ENCODE assay signal across 8 cellular contexts in the genomic region with DNA sequence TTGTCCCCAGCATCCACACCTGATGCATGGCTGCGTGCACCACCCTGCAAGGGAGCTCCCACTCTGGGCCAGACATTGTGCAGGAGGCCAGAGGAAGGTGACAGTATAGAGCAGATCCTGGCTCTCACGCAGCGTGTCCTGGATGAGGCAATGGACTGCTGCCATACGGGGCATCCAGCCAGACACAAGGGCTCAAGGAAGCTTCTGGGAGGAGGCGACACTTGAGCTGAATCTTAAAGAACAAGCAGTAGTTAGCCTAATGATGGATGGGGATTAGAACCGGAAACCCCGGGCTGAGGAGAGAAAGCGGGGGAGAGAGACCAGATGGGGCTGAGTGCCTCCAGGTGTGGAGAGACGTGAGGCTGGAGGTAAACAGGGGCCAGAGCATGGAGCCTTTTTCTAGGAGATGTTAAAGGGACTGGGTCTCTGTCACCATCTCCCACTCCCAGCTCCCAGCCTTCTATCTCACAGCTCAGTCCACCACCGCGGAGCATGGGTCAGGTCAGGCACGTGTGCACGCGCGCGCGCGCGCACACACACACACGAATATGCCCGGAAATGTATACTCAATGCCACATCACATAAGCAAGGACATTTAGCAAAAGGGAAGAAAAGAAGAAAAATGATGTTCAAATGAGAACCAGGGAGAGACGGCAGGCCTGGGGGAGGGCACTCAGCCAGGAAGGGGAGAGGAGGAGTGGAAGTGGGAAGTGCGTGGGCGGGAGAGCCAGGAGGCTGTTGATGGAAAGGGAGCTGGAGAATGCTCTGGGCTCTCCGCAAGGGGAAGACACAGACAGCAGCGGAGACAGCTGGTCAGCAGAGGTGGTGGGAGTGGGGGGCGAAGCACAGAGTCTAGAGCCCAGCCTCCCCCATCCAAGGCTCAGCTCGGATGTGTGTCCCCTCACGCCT. TPM values are rescaled to one million over a fixed set of nuclear protein-coding genes. Genes with fewer than 3 reads are reported as not detected.
DNase-seq lines count a peak whose midpoint lies in the region; ATAC-seq and TF ChIP-seq lines count a peak whose summit lies in the region.

No MANE protein-coding gene starts in this region.

- intact Hi-C loops in left cardiac atrium (cut with DNase I): no loop called here
- intact Hi-C loops in psoas muscle (cut with DNase I): no loop called here

- no peak overlapping the region for H3K9ac ChIP-seq in adipocyte (ENCODE audit: low read length)

- H3K4me3 ChIP-seq in adipocyte (ENCODE audit: low read length) (peak overlapping the region; percentile 33), psoas muscle (peak overlapping the region; percentile 44)

- H3K9me3 ChIP-seq in adipocyte (ENCODE audit: control insufficient read depth, low read length): peaks cover 7% of the 10 kb centered on the region
- no peaks in the 10 kb centered on the region for H3K9me3 ChIP-seq in psoas muscle

- peaks cover 65% of the 10 kb centered on the region for H3K27me3 Mint-ChIP-seq in stimulated activated memory B cell treated with anti-CD40 and anti-IgM and Interleukin-4, amounts not matched to agents 10 μg/mL and 1 μg/mL and 100 μg/mL, for 72 hours

- H3K27ac Mint-ChIP-seq in stimulated activated memory B cell treated with anti-CD40 and anti-IgM and Interleukin-4, amounts not matched to agents 10 μg/mL and 1 μg/mL and 100 μg/mL, for 72 hours: no peak overlapping the region

- H3K36me3 Mint-ChIP-seq in stimulated activated memory B cell treated with anti-CD40 and anti-IgM and Interleukin-4, amounts not matched to agents 10 μg/mL and 1 μg/mL and 100 μg/mL, for 72 hours: no peaks in the 10 kb centered on the region

- TF ChIP-seq CTCF in psoas muscle (IDR thresholded peaks at IDR 0.05): no peak

- H3K9me3 Mint-ChIP-seq in stimulated activated memory B cell treated with anti-CD40 and anti-IgM and Interleukin-4, amounts not matched to agents 10 μg/mL and 1 μg/mL and 100 μg/mL, for 72 hours: peaks cover 6% of the 10 kb centered on the region

- no peaks in the 10 kb centered on the region for H3K36me3 ChIP-seq in adipocyte (ENCODE audit: control insufficient read depth, insufficient read depth, low read length, severe bottlenecking)
- H3K36me3 ChIP-seq in psoas muscle (ENCODE audit: insufficient read depth in 1 of 2, low read depth in 1 of 2): no peaks in the 10 kb centered on the region

- no peaks in the 10 kb centered on the region for H3K4me1 Mint-ChIP-seq in stimulated activated memory B cell treated with anti-CD40 and anti-IgM and Interleukin-4, amounts not matched to agents 10 μg/mL and 1 μg/mL and 100 μg/mL, for 72 hours

- H3K27ac ChIP-seq in psoas muscle: no peak overlapping the region

- H3K27me3 ChIP-seq in adipocyte (replicated peaks; ENCODE audit: control insufficient read depth, insufficient read depth, low read length) (peaks cover 31% of the 10 kb centered on the region), psoas muscle (ENCODE audit: insufficient read depth in 3 of 3, low read length in 2 of 3) (peaks cover 0 to 16% (median 7%) of the 10 kb centered on the region in 3 donors)

- H3K4me3 Mint-ChIP-seq in stimulated activated memory B cell treated with anti-CD40 and anti-IgM and Interleukin-4, amounts not matched to agents 10 μg/mL and 1 μg/mL and 100 μg/mL, for 72 hours: no peak overlapping the region

- H3K4me1 ChIP-seq in adipocyte (ENCODE audit: control insufficient read depth, insufficient read depth, low read length) (peaks cover 7% of the 10 kb centered on the region), psoas muscle (no peaks in the 10 kb centered on the region)

- peak; percentile 57 to 77 for ATAC-seq in left cardiac atrium
- ATAC-seq in psoas muscle: no peak
- ATAC-seq in HG03135 (IDR thresholded peaks at IDR 0.05; ENCODE audit: unreplicated experiment): no peak
- no peak for ATAC-seq in stimulated activated memory B cell treated with anti-CD40 and anti-IgM and Interleukin-4, amounts not matched to agents 10 μg/mL and 1 μg/mL and 100 μg/mL, for 72 hours

- WGBS in psoas muscle, 3 donors: 26 to 28% (median 27%) methylated on average over 29 of the region's 29 CpGs

- peak; percentile 67 for DNase-seq in GM03348 (ENCODE audit: low spot score)
- DNase-seq in adipocyte (ENCODE audit: low read depth): peak; percentile 66
- peak; percentile 82 for DNase-seq in left cardiac atrium
- DNase-seq in psoas muscle: peak in 1 of 2 donors; percentile 58
- no peak for DNase-seq in SHP77 (lab: John Stamatoyannopoulos, UW)
- DNase-seq in NK-92 (lab: John Stamatoyannopoulos, UW; ENCODE audit: unreplicated experiment): no peak

RNA-seq across cellular contexts. Expression of gene CCDC42, which starts 46.2 kb away (rescaled TPM):
- total RNA-seq in left cardiac atrium (not detected), psoas muscle (not detected)
- polyA plus RNA-seq in psoas muscle: not detected

RNA-seq across cellular contexts. Expression of gene SPDYE4, which starts 60.0 kb away (rescaled TPM):
- total RNA-seq in left cardiac atrium (not detected), psoas muscle (not detected)
- polyA plus RNA-seq in psoas muscle: not detected

Comparison
In these comparisons a context has a peak if more than half of its experiments do, and no peak if none do; other contexts are left out.
1. DNase-seq: peak in GM03348 (single experiment), adipocyte (single experiment) and left cardiac atrium (single experiment); none in SHP77 (0 of 2) and NK-92 (single experiment).
2. ATAC-seq: peak in left cardiac atrium (2 of 2); none in psoas muscle (0 of 4), HG03135 (single experiment) and stimulated activated memory B cell treated with anti-CD40 and anti-IgM and Interleukin-4, amounts not matched to agents 10 μg/mL and 1 μg/mL and 100 μg/mL, for 72 hours (single experiment).